ENCODE assay signal across 24 cellular contexts in genomic region chr21:15250384-15250783, GRCh38.
A peak's percentile ranks its signal among the peaks of the same experiment; 100 is the strongest.
DNase-seq lines count a peak whose midpoint lies in the region.
"Had no signal": no experiment of that assay in that cellular context is flagged by ENCODE, and none has a peak within 500 bp of the region (broad histone marks: within the 10 kb centered on the region; RNA-seq: fewer than 3 reads in every experiment).

No MANE protein-coding gene starts in this region.

- H3K4me2 ChIP-seq in skeletal muscle satellite cell (ENCODE audit: low read length): peak overlapping the region; percentile 56

- intact Hi-C loops in cardiac septum (cut with DNase I): no loop called here

- H3K27me3 ChIP-seq in SJCRH30 (no peaks in the 10 kb centered on the region), skeletal muscle satellite cell (ENCODE audit: control insufficient read depth, insufficient read depth, low read length) (no peaks in the 10 kb centered on the region)
- H3K27me3 ChIP-seq: cardiac muscle cell, thyroid gland had no signal

- H3K36me3 ChIP-seq in SJCRH30 (no peaks in the 10 kb centered on the region), skeletal muscle satellite cell (ENCODE audit: insufficient read depth, low read length) (no peaks in the 10 kb centered on the region)
- H3K36me3 ChIP-seq: cardiac muscle cell, thyroid gland had no signal

- H3K27ac ChIP-seq in SJCRH30: peak overlapping the region; percentile 95
- H3K27ac ChIP-seq: cardiac muscle cell, HL-60, thyroid gland had no signal

- H3K9ac ChIP-seq in skeletal muscle satellite cell (ENCODE audit: low read depth, low read length): no peak overlapping the region

- H3K9me3 ChIP-seq in SJCRH30 (replicated peaks) (no peaks in the 10 kb centered on the region; the same call in 1 of the 2 replicates), skeletal muscle satellite cell (replicated peaks; ENCODE audit: low read length) (no peaks in the 10 kb centered on the region)
- H3K9me3 ChIP-seq: thyroid gland had no signal

- peak; percentile 72 for DNase-seq in HT1080 (ENCODE audit: low read depth)
- peak in 1 of 2 experiments; percentile 63 for DNase-seq in SJCRH30
- DNase-seq in fibroblast of peridontal ligament (ENCODE audit: extremely low read depth): peak; percentile 44
- no peak for DNase-seq in ecto neural progenitor cell (ENCODE audit: low spot score)
- DNase-seq in UCSD-AML1 (lab: John Stamatoyannopoulos, UW; ENCODE audit: unreplicated experiment): no peak
- no peak for DNase-seq in cardiac septum (ENCODE audit: low spot score)
- DNase-seq: activated B cell treated with CpG ODN at 0.5 μM for 24 hours; activated CD4-positive, alpha-beta T cell treated with anti-CD3 and anti-CD28 coated beads, Interleukin-2, amount 50 U/mL, for 48 hours; activated effector memory CD4-positive, alpha-beta T cell treated with Interleukin-2 at 50 U/mL for 16 hours; AML-193; CD8-positive, alpha-beta T cell; kidney; mesenchymal stem cell; naive B cell; NCI-H1436; NCI-H2107; NCI-H446 treated with DMSO at 0.1 percent for 48 hours; occipital lobe; stimulated activated CD4-positive, alpha-beta T cell treated with anti-CD3 and anti-CD28 coated beads, Interleukin-4, amount 100 ng/mL, for 24 hours; stimulated activated naive CD8-positive, alpha-beta T cell treated with anti-CD3 and anti-CD28 coated beads, Interleukin-15, Interleukin-2, amounts not matched to agents 100 U/mL and 50 U/mL, for 24 hours; thyroid gland had no signal

- H3K4me3 ChIP-seq in SJCRH30 (peak overlapping the region; percentile 36), skeletal muscle satellite cell (ENCODE audit: low read length) (peak overlapping the region; percentile 22)
- H3K4me3 ChIP-seq: cardiac muscle cell, thyroid gland had no signal

- H3K4me1 ChIP-seq in SJCRH30: peaks cover 32% of the 10 kb centered on the region
- H3K4me1 ChIP-seq in skeletal muscle satellite cell (ENCODE audit: control insufficient read depth, insufficient read depth, low read length): peaks cover 39% of the 10 kb centered on the region
- H3K4me1 ChIP-seq: thyroid gland had no signal

Comparison
In these comparisons a context has a peak if more than half of its experiments do, and no peak if none do; other contexts are left out.
1. DNase-seq: peak in HT1080 (single experiment) and fibroblast of peridontal ligament (single experiment); none in ecto neural progenitor cell (single experiment), UCSD-AML1 (single experiment) and cardiac septum (single experiment).